8 cellular contexts compared by ENCODE assay signal in the genomic region with DNA sequence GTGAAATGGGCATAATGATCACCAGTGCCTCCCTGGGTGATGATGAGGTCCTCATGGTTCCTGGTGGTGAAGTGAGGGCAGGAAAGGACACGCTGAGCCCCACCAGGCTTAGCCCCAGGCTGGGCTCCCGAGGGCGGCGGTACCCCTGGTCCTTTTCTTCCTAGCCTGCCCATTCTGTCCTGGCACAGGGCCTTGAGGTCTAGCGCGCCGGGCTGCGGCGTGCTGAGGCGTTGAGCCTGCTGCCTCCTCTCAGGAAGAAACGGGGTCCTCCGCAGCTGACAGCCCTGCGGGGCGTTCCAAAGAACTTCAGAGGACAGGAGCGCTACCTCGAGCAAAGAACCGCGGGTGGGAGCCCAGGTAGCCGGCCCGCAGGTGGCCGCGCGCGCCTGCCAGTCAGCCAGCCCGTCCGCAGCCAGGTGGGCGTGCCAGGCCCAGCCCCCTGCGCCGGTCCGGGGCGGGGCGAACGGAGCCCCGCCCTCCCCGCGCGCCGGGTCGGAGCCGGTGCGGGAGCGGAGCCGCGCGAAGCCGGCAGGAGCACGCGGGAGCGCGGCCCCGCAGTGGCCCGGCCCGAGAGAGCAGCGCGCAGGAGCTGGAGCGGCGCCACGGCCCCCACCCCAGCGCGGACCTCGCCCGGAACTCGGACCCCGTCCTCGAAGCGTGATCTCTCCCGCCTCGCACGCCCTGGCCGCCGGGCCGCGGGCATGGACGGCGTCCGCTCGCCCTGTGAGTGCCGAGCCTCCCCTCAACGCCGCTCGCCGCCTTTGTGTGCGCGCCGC. TPM values are rescaled to one million over a fixed set of nuclear protein-coding genes. Genes with fewer than 3 reads are reported as not detected.
A peak's percentile ranks its signal among the peaks of the same experiment; 100 is the strongest.
DNase-seq lines count a peak whose midpoint lies in the region; ATAC-seq, FAIRE-seq and TF ChIP-seq lines count a peak whose summit lies in the region.

Gene WNK2 (plus strand): TSS at position 477 of the 776 bp plus-strand sequence. CDS start 791 bp downstream, outside the sequence.

- peak within 1 kb of the TSS; percentile 37 to 47 for H3K9ac ChIP-seq in stomach smooth muscle (ENCODE audit: low read length in 2 of 2)

- H3K27me3 Mint-ChIP-seq in IgD-negative memory B cell, result peaks cover 44% of the 10 kb centered on the region
- peaks cover 66 to 83% of the 10 kb centered on the region in 2 donors for H3K27me3 Mint-ChIP-seq in effector memory CD8-positive, alpha-beta T cell

- no peak for FAIRE-seq in RCC 7860 (lab: Jason Lieb, UNC)

- no peak within 1 kb of the TSS for H3K27ac Mint-ChIP-seq in IgD-negative memory B cell
- H3K27ac Mint-ChIP-seq in effector memory CD8-positive, alpha-beta T cell, result no peak within 1 kb of the TSS

- H3K4me1 Mint-ChIP-seq in IgD-negative memory B cell, result peaks cover 0 to 8% (median 7%) of the 10 kb centered on the region in 3 donors
- peaks cover 4 to 9% of the 10 kb centered on the region in 2 donors for H3K4me1 Mint-ChIP-seq in effector memory CD8-positive, alpha-beta T cell (ENCODE audit: low read depth in 2 of 2)

- peaks cover 53% of the 10 kb centered on the region for H3K4me1 ChIP-seq in stomach smooth muscle (ENCODE audit: control insufficient read depth, insufficient read depth, low read length)

- H3K9me3 ChIP-seq in stomach smooth muscle (ENCODE audit: control insufficient read depth in 2 of 2, low read length in 2 of 2), result no peaks in the 10 kb centered on the region

- H3K36me3 Mint-ChIP-seq in IgD-negative memory B cell, result no peaks in the 10 kb centered on the region
- H3K36me3 Mint-ChIP-seq in effector memory CD8-positive, alpha-beta T cell (ENCODE audit: insufficient read depth), result no peaks in the 10 kb centered on the region

- H3K36me3 ChIP-seq in stomach smooth muscle (ENCODE audit: control insufficient read depth in 2 of 2, insufficient read depth in 2 of 2, low read length in 2 of 2), result no peaks in the 10 kb centered on the region

- peak within 1 kb of the TSS; percentile 65 to 90 (median 76) for H3K4me3 Mint-ChIP-seq in IgD-negative memory B cell
- peak within 1 kb of the TSS; percentile 70 to 75 for H3K4me3 Mint-ChIP-seq in effector memory CD8-positive, alpha-beta T cell

- H3K4me3 ChIP-seq in stomach smooth muscle (ENCODE audit: low read length in 2 of 2), result peak within 1 kb of the TSS; percentile 60 to 78

- no peaks in the 10 kb centered on the region for H3K9me3 Mint-ChIP-seq in IgD-negative memory B cell
- H3K9me3 Mint-ChIP-seq in effector memory CD8-positive, alpha-beta T cell, result no peaks in the 10 kb centered on the region

- DNase-seq in activated CD4-positive, alpha-beta T cell treated with anti-CD3 and anti-CD28 coated beads, Interleukin-2, amount 50 U/mL, for 1 hour, result peak; percentile 30
- peak in 1 of 3 experiments; percentile 30 for DNase-seq in effector memory CD8-positive, alpha-beta T cell
- no peak for DNase-seq in mucosa of gallbladder (ENCODE audit: low spot score)
- no peak for DNase-seq in RCC 7860 (ENCODE audit: low spot score)

- peaks cover 0 to 2% of the 10 kb centered on the region in 2 donors for H3K27me3 ChIP-seq in stomach smooth muscle (ENCODE audit: control insufficient read depth in 1 of 2, insufficient read depth in 2 of 2, low read length in 2 of 2)

- peak; percentile 81 for ATAC-seq in effector memory CD8-positive, alpha-beta T cell (replicated peaks)
- no peak for ATAC-seq in HG03196 (IDR thresholded peaks at IDR 0.05; ENCODE audit: unreplicated experiment)

- TF ChIP-seq CTCF in C4-2B (conservative IDR thresholded peaks at IDR 0.05), result no peak

- H3K27ac ChIP-seq in C4-2B (peak within 1 kb of the TSS; percentile 81), stomach smooth muscle (ENCODE audit: low read length) (peak within 1 kb of the TSS; percentile 62)

RNA-seq across cellular contexts. Expression of gene WNK2, which starts in this region (rescaled TPM):
- polyA plus RNA-seq in IgD-negative memory B cell, result 0.18 TPM
- 37.2 TPM for total RNA-seq in mucosa of gallbladder
